Comparison of ENCODE assay signal across 23 cellular contexts in genomic region chr20:58092871-58093270, GRCh38.
DNase-seq lines count a peak whose midpoint lies in the region; ATAC-seq lines count a peak whose summit lies in the region.
"Had no signal": no experiment of that assay in that cellular context is flagged by ENCODE, and none has a peak within 500 bp of the region (broad histone marks: within the 10 kb centered on the region; RNA-seq: fewer than 3 reads in every experiment).

No MANE protein-coding gene starts in this region.

- POLR2A ChIA-PET in naive thymus-derived CD4-positive, alpha-beta T cell (lab: Charles Lee) = no interaction called here

- no peaks in the 10 kb centered on the region for H3K4me1 ChIP-seq in naive thymus-derived CD4-positive, alpha-beta T cell (ENCODE audit: control insufficient read depth in 2 of 2, insufficient read depth in 2 of 2, low read length in 2 of 2)
- H3K4me1 ChIP-seq: BE2C; BLaER1 treated with 17β-estradiol and CSF1 and Interleukin-3, amounts not matched to agents 10 nM and 100 nM; HAP-1 had no signal

- H3K4me3 ChIP-seq in naive thymus-derived CD4-positive, alpha-beta T cell (ENCODE audit: low read length) = no peak overlapping the region
- H3K4me3 ChIP-seq: BLaER1 treated with 17β-estradiol and CSF1 and Interleukin-3, amounts not matched to agents 10 nM and 100 nM; GM12878; GM23338; HAP-1 had no signal

- H3K36me3 ChIP-seq in naive thymus-derived CD4-positive, alpha-beta T cell (ENCODE audit: control insufficient read depth in 2 of 3, insufficient read depth in 3 of 3, low read length in 3 of 3) = no peaks in the 10 kb centered on the region
- H3K36me3 ChIP-seq: BE2C; BLaER1 treated with 17β-estradiol and CSF1 and Interleukin-3, amounts not matched to agents 10 nM and 100 nM; HAP-1 had no signal

- peaks cover 0 to 4% (median 0%) of the 10 kb centered on the region in 11 donors for H3K9me3 Mint-ChIP-seq in naive thymus-derived CD4-positive, alpha-beta T cell
- H3K9me3 Mint-ChIP-seq: CD14-positive monocyte; CD4-positive, alpha-beta T cell; CD8-positive, alpha-beta memory T cell; HFFc6 had no signal

- CTCF ChIA-PET in naive thymus-derived CD4-positive, alpha-beta T cell (lab: Charles Lee) = no interaction called here

- H3K4me1 Mint-ChIP-seq in naive thymus-derived CD4-positive, alpha-beta T cell = no peaks in the 10 kb centered on the region
- H3K4me1 Mint-ChIP-seq: CD14-positive monocyte; CD8-positive, alpha-beta memory T cell; GM23338 had no signal

- no peak for ATAC-seq in sciatic nerve
- no peak for ATAC-seq in naive thymus-derived CD4-positive, alpha-beta T cell
- ATAC-seq: GM12878, GM23338 had no signal

- no peak overlapping the region for H3K27ac ChIP-seq in naive thymus-derived CD4-positive, alpha-beta T cell (ENCODE audit: low read depth, low read length)
- H3K27ac ChIP-seq: 22Rv1; BLaER1 treated with 17β-estradiol and CSF1 and Interleukin-3, amounts not matched to agents 10 nM and 100 nM had no signal

- peak; percentile 23 for DNase-seq in activated CD8-positive, alpha-beta memory T cell treated with anti-CD3 and anti-CD28 coated beads, Interleukin-2, amount 50 U/mL, for 48 hours
- no peak for DNase-seq in activated CD8-positive, alpha-beta memory T cell treated with anti-CD3 and anti-CD28 coated beads for 24 hours
- DNase-seq in islet precursor cell = peak; percentile 26
- peak; percentile 48 for DNase-seq in sciatic nerve (ENCODE audit: low spot score)
- no peak for DNase-seq in NCI-H345 treated with DMSO at 0.1 percent for 48 hours (lab: John Stamatoyannopoulos, UW; ENCODE audit: unreplicated experiment)
- no peak for DNase-seq in naive thymus-derived CD4-positive, alpha-beta T cell
- no peak for DNase-seq in activated CD4-positive, CD25-positive, alpha-beta regulatory T cell (lab: John Stamatoyannopoulos, UW)
- DNase-seq: ACHN; AML-193; BE2C; CD4-positive, alpha-beta T cell; CD8-positive, alpha-beta memory T cell; DMS 273 treated with DMSO at 0.1 percent for 48 hours; DMS79; EL; GDM1; HFFc6 had no signal

- H3K4me3 Mint-ChIP-seq in naive thymus-derived CD4-positive, alpha-beta T cell = no peak overlapping the region
- H3K4me3 Mint-ChIP-seq: CD14-positive monocyte; CD4-positive, alpha-beta T cell; CD8-positive, alpha-beta memory T cell; GM23338; HFFc6 had no signal

- intact Hi-C loops in sciatic nerve (cut with DNase I) = no loop called here
- intact Hi-C loops in naive thymus-derived CD4-positive, alpha-beta T cell (cut with micrococcal nuclease) = no loop called here

- H3K27ac Mint-ChIP-seq in naive thymus-derived CD4-positive, alpha-beta T cell = no peak overlapping the region
- H3K27ac Mint-ChIP-seq: CD14-positive monocyte; CD4-positive, alpha-beta T cell; CD8-positive, alpha-beta memory T cell; GM23338; HFFc6 had no signal

- H3K27me3 ChIP-seq in naive thymus-derived CD4-positive, alpha-beta T cell (ENCODE audit: control insufficient read depth in 2 of 2, insufficient read depth in 2 of 2, low read length in 2 of 2) = no peaks in the 10 kb centered on the region
- H3K27me3 ChIP-seq: BE2C; BLaER1 treated with 17β-estradiol and CSF1 and Interleukin-3, amounts not matched to agents 10 nM and 100 nM had no signal

- no peaks in the 10 kb centered on the region for H3K9me3 ChIP-seq in naive thymus-derived CD4-positive, alpha-beta T cell (ENCODE audit: control insufficient read depth in 2 of 3, low read length in 3 of 3)
- H3K9me3 ChIP-seq: BE2C, HAP-1 had no signal

- H3K36me3 Mint-ChIP-seq in naive thymus-derived CD4-positive, alpha-beta T cell = peaks cover 0 to 4% (median 0%) of the 10 kb centered on the region in 5 donors
- H3K36me3 Mint-ChIP-seq: CD14-positive monocyte; CD8-positive, alpha-beta memory T cell had no signal

- H3K27me3 Mint-ChIP-seq in naive thymus-derived CD4-positive, alpha-beta T cell = peaks cover 5 to 19% (median 11%) of the 10 kb centered on the region in 5 donors

Comparison
In these comparisons a context has a peak if more than half of its experiments do, and no peak if none do; other contexts are left out.
1. DNase-seq: peak in activated CD8-positive, alpha-beta memory T cell treated with anti-CD3 and anti-CD28 coated beads, Interleukin-2, amount 50 U/mL, for 48 hours (single experiment), islet precursor cell (single experiment) and sciatic nerve (single experiment); none in activated CD8-positive, alpha-beta memory T cell treated with anti-CD3 and anti-CD28 coated beads for 24 hours (single experiment), NCI-H345 treated with DMSO at 0.1 percent for 48 hours (single experiment), naive thymus-derived CD4-positive, alpha-beta T cell (0 of 9) and activated CD4-positive, CD25-positive, alpha-beta regulatory T cell (0 of 4).